19 cellular contexts compared by ENCODE assay signal in genomic region chr12:66011731-66012130, GRCh38.
DNase-seq lines count a peak whose midpoint lies in the region; TF ChIP-seq lines count a peak whose summit lies in the region.
"Had no signal": no experiment of that assay in that cellular context is flagged by ENCODE, and none has a peak within 500 bp of the region (broad histone marks: within the 10 kb centered on the region; RNA-seq: fewer than 3 reads in every experiment).

No MANE protein-coding gene starts in this region.

- peak; percentile 64 for DNase-seq in ELR (ENCODE audit: low read depth)
- DNase-seq in adipocyte (ENCODE audit: low read depth), result peak; percentile 74
- DNase-seq in fibroblast of pulmonary artery (ENCODE audit: low read depth), result peak; percentile 68
- DNase-seq in skeletal muscle cell (ENCODE audit: low read depth), result peak; percentile 23
- no peak for DNase-seq in osteoblast (ENCODE audit: insufficient read length, low spot score, missing footprints)
- no peak for DNase-seq in activated T-cell treated with anti-CD3 and anti-CD28 coated beads, Interleukin-2, amount 50 U/mL, for 1 hour
- DNase-seq in NCI-H524 (lab: John Stamatoyannopoulos, UW), result no peak
- DNase-seq: ACHN; activated naive CD4-positive, alpha-beta T cell treated with anti-CD3 and anti-CD28 coated beads, Interleukin-2, amount 50 U/mL, for 16 hours; aorta; Calu3; left ventricle myocardium superior; NCI-H1105 treated with DMSO at 0.1 percent for 48 hours; NCI-H2029; NCI-H2227 treated with DMSO at 0.1 percent for 48 hours; NCI-H82; sigmoid colon; substantia nigra had no signal

- no peaks in the 10 kb centered on the region for H4K20me1 ChIP-seq in osteoblast (ENCODE audit: insufficient read depth, low read length)

- no peak overlapping the region for H3K9ac ChIP-seq in adipocyte (ENCODE audit: low read length)

- no peak overlapping the region for H2AFZ ChIP-seq in osteoblast (ENCODE audit: low read length)

- H3K36me3 ChIP-seq in adipocyte (ENCODE audit: control insufficient read depth, insufficient read depth, low read length, severe bottlenecking) (no peaks in the 10 kb centered on the region), osteoblast (ENCODE audit: insufficient read depth, low read length) (no peaks in the 10 kb centered on the region)
- H3K36me3 ChIP-seq: sigmoid colon had no signal

- H3K27me3 ChIP-seq in adipocyte (replicated peaks; ENCODE audit: control insufficient read depth, insufficient read depth, low read length) (no peaks in the 10 kb centered on the region), osteoblast (ENCODE audit: insufficient read depth, low read length) (no peaks in the 10 kb centered on the region)
- H3K27me3 ChIP-seq: sigmoid colon had no signal

- no peaks in the 10 kb centered on the region for H3K79me2 ChIP-seq in osteoblast (ENCODE audit: insufficient read depth, low read length)

- no peak overlapping the region for H3K4me2 ChIP-seq in osteoblast (ENCODE audit: insufficient read depth, low read length)

- H3K4me3 ChIP-seq in adipocyte (ENCODE audit: low read length), result no peak overlapping the region
- no peak overlapping the region for H3K4me3 ChIP-seq in fibroblast of pulmonary artery (replicated peaks; ENCODE audit: low read depth, low read length)
- H3K4me3 ChIP-seq in skeletal muscle cell (ENCODE audit: low read depth, low read length), result no peak overlapping the region
- no peak overlapping the region for H3K4me3 ChIP-seq in osteoblast (ENCODE audit: insufficient read depth, low read length)
- H3K4me3 ChIP-seq: sigmoid colon had no signal

- H3K4me1 ChIP-seq in adipocyte (ENCODE audit: control insufficient read depth, insufficient read depth, low read length), result peaks cover 17% of the 10 kb centered on the region
- peaks cover 18% of the 10 kb centered on the region for H3K4me1 ChIP-seq in osteoblast (ENCODE audit: insufficient read depth, low read length)
- H3K4me1 ChIP-seq: sigmoid colon had no signal

- TF ChIP-seq CTCF in fibroblast of pulmonary artery (IDR thresholded peaks at IDR 0.05; ENCODE audit: low read length, missing control alignments), result no peak
- no peak for TF ChIP-seq CTCF in osteoblast (IDR thresholded peaks at IDR 0.05; ENCODE audit: extremely low read depth, low read depth, low read length)

- no peak overlapping the region for H3K27ac ChIP-seq in osteoblast (ENCODE audit: low read depth, low read length)
- H3K27ac ChIP-seq: epithelial cell of prostate, sigmoid colon had no signal

- H3K9me3 ChIP-seq in adipocyte (ENCODE audit: control insufficient read depth, low read length) (peaks cover 9% of the 10 kb centered on the region), osteoblast (ENCODE audit: low read depth, low read length) (no peaks in the 10 kb centered on the region)

Comparison
In these comparisons a context has a peak if more than half of its experiments do, and no peak if none do; other contexts are left out.
1. DNase-seq: peak in ELR (single experiment), adipocyte (single experiment), fibroblast of pulmonary artery (single experiment) and skeletal muscle cell (single experiment); none in osteoblast (single experiment), activated T-cell treated with anti-CD3 and anti-CD28 coated beads, Interleukin-2, amount 50 U/mL, for 1 hour (single experiment) and NCI-H524 (0 of 2).